ENCODE assay signal across 1 cellular context in the genomic region with DNA sequence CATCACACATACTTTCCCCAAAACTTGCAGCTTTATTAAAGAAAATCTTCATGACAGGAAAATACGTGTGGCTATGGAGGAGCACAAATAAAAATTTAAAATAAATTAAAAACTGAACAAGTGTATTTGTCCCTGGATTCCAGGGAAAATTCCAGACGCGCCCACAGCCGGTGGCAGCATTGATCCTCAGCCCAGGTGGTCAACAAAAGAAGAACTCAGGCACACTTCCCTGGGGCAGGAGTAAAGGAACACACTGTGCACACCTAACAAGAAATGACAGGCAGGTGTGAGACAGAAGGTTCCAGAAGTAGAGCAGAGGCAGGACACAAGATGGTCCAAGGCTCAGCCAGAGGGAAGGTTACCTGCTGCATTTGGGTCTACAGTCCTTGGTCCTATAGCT.
TF ChIP-seq lines count a peak whose summit lies in the region.

No MANE protein-coding gene starts in this region.

TF ChIP-seq in HepG2, 621 proteins besides CTCF, POLR2A, EP300 and RAD21 (continued from another document):
- TF ChIP-seq ZNF703 (CRISPR knock-in tag; IDR thresholded peaks at IDR 0.05; ENCODE audit: borderline replicate concordance) (no peak), SSRP1 (CRISPR knock-in tag; IDR thresholded peaks at IDR 0.05) (no peak), NR2C2 (CRISPR knock-in tag; IDR thresholded peaks at IDR 0.05; ENCODE audit: borderline replicate concordance) (no peak)
